In genomic region chr2:167652401-167652800, GRCh38 we compare ENCODE assay signal across 19 cellular contexts.
"Had no signal": no experiment of that assay in that cellular context is flagged by ENCODE, and none has a peak within 500 bp of the region (broad histone marks: within the 10 kb centered on the region; RNA-seq: fewer than 3 reads in every experiment).

No MANE protein-coding gene starts in this region.

- H3K27ac ChIP-seq: ascending aorta, foreskin keratinocyte, hepatocyte, upper lobe of left lung had no signal

- H3K36me3 ChIP-seq: ascending aorta, upper lobe of left lung had no signal

- H3K9me3 ChIP-seq: ascending aorta, mucosa of descending colon, upper lobe of left lung had no signal

- H3K4me3 ChIP-seq: ascending aorta, hepatocyte, mucosa of descending colon, upper lobe of left lung had no signal

- H3K79me2 ChIP-seq: hepatocyte had no signal

- H3K9me3 Mint-ChIP-seq: activated T-cell treated with anti-CD3 and anti-CD28 coated beads, Interleukin-2, amount 50 U/mL, for 24 hours; activated T-helper 17 cell treated with anti-CD3 and anti-CD28 coated beads, Interleukin-2, amount 50 U/mL, for 72 hours had no signal

- H3K27me3 Mint-ChIP-seq: activated T-cell treated with anti-CD3 and anti-CD28 coated beads, Interleukin-2, amount 50 U/mL, for 24 hours; activated T-helper 17 cell treated with anti-CD3 and anti-CD28 coated beads, Interleukin-2, amount 50 U/mL, for 72 hours; memory B cell; progenitor cell of endocrine pancreas had no signal

- H3K4me1 ChIP-seq: ascending aorta, foreskin keratinocyte, upper lobe of left lung had no signal

- H3K4me1 Mint-ChIP-seq: activated T-helper 17 cell treated with anti-CD3 and anti-CD28 coated beads, Interleukin-2, amount 50 U/mL, for 72 hours; memory B cell; naive B cell had no signal

- H3K36me3 Mint-ChIP-seq: activated naive CD4-positive, alpha-beta T cell treated with anti-CD3 and anti-CD28 coated beads, Interleukin-2, amount 50 U/mL, for 72 hours; memory B cell; naive B cell had no signal

- H3K27me3 ChIP-seq: ascending aorta, foreskin keratinocyte, hepatocyte, upper lobe of left lung had no signal

- H2AFZ ChIP-seq: hepatocyte had no signal

- DNase-seq: activated T-cell treated with anti-CD3 and anti-CD28 coated beads, Interleukin-2, amount 50 U/mL, for 24 hours; cerebellar nuclear complex; effector CD8-positive, alpha-beta T cell; erythroblast; foreskin keratinocyte; left cardiac atrium; mucosa of descending colon; naive B cell; stimulated activated CD4-positive, alpha-beta T cell treated with anti-CD3 and anti-CD28 coated beads, Interleukin-4, amount 100 ng/mL, for 4 hours; stimulated activated naive CD8-positive, alpha-beta T cell treated with anti-CD3 and anti-CD28 coated beads, Interleukin-15, Interleukin-2, amounts not matched to agents 100 U/mL and 50 U/mL, for 24 hours; T-helper 9 cell; upper lobe of left lung had no signal

- H3K4me3 Mint-ChIP-seq: activated T-cell treated with anti-CD3 and anti-CD28 coated beads, Interleukin-2, amount 50 U/mL, for 24 hours; activated T-helper 17 cell treated with anti-CD3 and anti-CD28 coated beads, Interleukin-2, amount 50 U/mL, for 72 hours; memory B cell; naive B cell; WTC11 had no signal

- H3K27ac Mint-ChIP-seq: activated naive CD4-positive, alpha-beta T cell treated with anti-CD3 and anti-CD28 coated beads, Interleukin-2, amount 50 U/mL, for 72 hours; activated T-cell treated with anti-CD3 and anti-CD28 coated beads, Interleukin-2, amount 50 U/mL, for 24 hours; activated T-helper 17 cell treated with anti-CD3 and anti-CD28 coated beads, Interleukin-2, amount 50 U/mL, for 72 hours; memory B cell; naive B cell; progenitor cell of endocrine pancreas had no signal

- ATAC-seq: activated naive CD4-positive, alpha-beta T cell treated with anti-CD3 and anti-CD28 coated beads, Interleukin-2, amount 50 U/mL, for 72 hours; activated T-helper 17 cell treated with anti-CD3 and anti-CD28 coated beads, Interleukin-2, amount 50 U/mL, for 72 hours; foreskin keratinocyte; left cardiac atrium; mucosa of descending colon; stimulated activated naive CD8-positive, alpha-beta T cell treated with anti-CD3 and anti-CD28 coated beads, Interleukin-15, Interleukin-2, amounts not matched to agents 100 U/mL and 50 U/mL, for 24 hours had no signal

- H3K4me2 ChIP-seq: hepatocyte had no signal
